ENCODE assay signal across 16 cellular contexts in genomic region chr16:8998114-8998513, GRCh38. TPM values are rescaled to one million over a fixed set of nuclear protein-coding genes. Genes with fewer than 3 reads are reported as not detected.
DNase-seq lines count a peak whose midpoint lies in the region; ATAC-seq and TF ChIP-seq lines count a peak whose summit lies in the region.
"Had no signal": no experiment of that assay in that cellular context is flagged by ENCODE, and none has a peak within 500 bp of the region (broad histone marks: within the 10 kb centered on the region; RNA-seq: fewer than 3 reads in every experiment).

No MANE protein-coding gene starts in this region.

- H3K4me3 ChIP-seq in adrenal gland (no peak overlapping the region), esophagus muscularis mucosa (no peak overlapping the region), GM23338 (no peak overlapping the region)
- H3K4me3 ChIP-seq: uterus had no signal

- intact Hi-C loops in adrenal gland (cut with DNase I) (no loop called here), esophagus muscularis mucosa (cut with DNase I) (no loop called here)

- no peak overlapping the region for H3K4me3 Mint-ChIP-seq in activated naive CD8-positive, alpha-beta T cell treated with anti-CD3 and anti-CD28 coated beads, Interleukin-2, amount 50 U/mL, for 24 hours
- no peak overlapping the region for H3K4me3 Mint-ChIP-seq in GM23338
- H3K4me3 Mint-ChIP-seq: activated B cell treated with CpG ODN at 0.5 μM for 24 hours; activated naive CD4-positive, alpha-beta T cell treated with anti-CD3 and anti-CD28 coated beads, Interleukin-2, amount 50 U/mL, for 24 hours; naive thymus-derived CD4-positive, alpha-beta T cell had no signal

- H3K27ac Mint-ChIP-seq in activated naive CD8-positive, alpha-beta T cell treated with anti-CD3 and anti-CD28 coated beads, Interleukin-2, amount 50 U/mL, for 24 hours = no peak overlapping the region
- H3K27ac Mint-ChIP-seq in GM23338 = no peak overlapping the region
- H3K27ac Mint-ChIP-seq: activated B cell treated with CpG ODN at 0.5 μM for 24 hours; activated naive CD4-positive, alpha-beta T cell treated with anti-CD3 and anti-CD28 coated beads, Interleukin-2, amount 50 U/mL, for 24 hours; naive thymus-derived CD4-positive, alpha-beta T cell had no signal

- H3K9me3 ChIP-seq in adrenal gland (replicated peaks in 1 of 3) (no peaks in the 10 kb centered on the region), esophagus muscularis mucosa (no peaks in the 10 kb centered on the region)
- H3K9me3 ChIP-seq: uterus had no signal

- H3K4me1 Mint-ChIP-seq in activated naive CD8-positive, alpha-beta T cell treated with anti-CD3 and anti-CD28 coated beads, Interleukin-2, amount 50 U/mL, for 24 hours = no peaks in the 10 kb centered on the region
- no peaks in the 10 kb centered on the region for H3K4me1 Mint-ChIP-seq in GM23338
- H3K4me1 Mint-ChIP-seq: activated B cell treated with CpG ODN at 0.5 μM for 24 hours; activated naive CD4-positive, alpha-beta T cell treated with anti-CD3 and anti-CD28 coated beads, Interleukin-2, amount 50 U/mL, for 24 hours; naive thymus-derived CD4-positive, alpha-beta T cell had no signal

- peak; percentile 69 for ATAC-seq in foreskin keratinocyte
- ATAC-seq in activated naive CD8-positive, alpha-beta T cell treated with anti-CD3 and anti-CD28 coated beads, Interleukin-2, amount 50 U/mL, for 24 hours = no peak
- no peak for ATAC-seq in GM23338
- ATAC-seq: left ventricle myocardium superior; naive thymus-derived CD4-positive, alpha-beta T cell had no signal

- TF ChIP-seq CTCF in adrenal gland (IDR thresholded peaks at IDR 0.05) = no peak
- no peak for TF ChIP-seq CTCF in foreskin keratinocyte (conservative IDR thresholded peaks at IDR 0.05)
- no peak for TF ChIP-seq CTCF in esophagus muscularis mucosa (IDR thresholded peaks at IDR 0.05)
- no peak for TF ChIP-seq CTCF in GM23338 (conservative IDR thresholded peaks at IDR 0.05; ENCODE audit: low read depth in 2 of 2)

- no peak for TF ChIP-seq EP300 in esophagus muscularis mucosa (IDR thresholded peaks at IDR 0.05)

- H3K36me3 Mint-ChIP-seq in activated naive CD8-positive, alpha-beta T cell treated with anti-CD3 and anti-CD28 coated beads, Interleukin-2, amount 50 U/mL, for 24 hours (ENCODE audit: low read depth) = no peaks in the 10 kb centered on the region
- H3K36me3 Mint-ChIP-seq in GM23338 (ENCODE audit: low read depth) = no peaks in the 10 kb centered on the region
- H3K36me3 Mint-ChIP-seq: activated naive CD4-positive, alpha-beta T cell treated with anti-CD3 and anti-CD28 coated beads, Interleukin-2, amount 50 U/mL, for 24 hours; naive thymus-derived CD4-positive, alpha-beta T cell had no signal

- H3K9me3 Mint-ChIP-seq in activated naive CD8-positive, alpha-beta T cell treated with anti-CD3 and anti-CD28 coated beads, Interleukin-2, amount 50 U/mL, for 24 hours = no peaks in the 10 kb centered on the region
- no peaks in the 10 kb centered on the region; the same call in 2 of the 3 replicates for H3K9me3 Mint-ChIP-seq in GM23338
- H3K9me3 Mint-ChIP-seq: activated B cell treated with CpG ODN at 0.5 μM for 24 hours; activated naive CD4-positive, alpha-beta T cell treated with anti-CD3 and anti-CD28 coated beads, Interleukin-2, amount 50 U/mL, for 24 hours; naive thymus-derived CD4-positive, alpha-beta T cell had no signal

- H3K4me2 ChIP-seq in GM23338 = no peak overlapping the region

- peak; percentile 68 for DNase-seq in D341Med (ENCODE audit: low spot score)
- DNase-seq in LHCN-M2 (ENCODE audit: low read depth) = peak; percentile 69
- peak in 4 of 7 donors; percentile 23 to 57 (median 45) for DNase-seq in adrenal gland
- DNase-seq in foreskin keratinocyte = peak; percentile 27 to 47
- no peak for DNase-seq in esophagus muscularis mucosa (ENCODE audit: extremely low spot score)
- DNase-seq in activated naive CD8-positive, alpha-beta T cell treated with anti-CD3 and anti-CD28 coated beads, Interleukin-2, amount 50 U/mL, for 24 hours = no peak
- DNase-seq in NCI-H1105 (lab: John Stamatoyannopoulos, UW) = no peak
- DNase-seq in GM23338 (ENCODE audit: low spot score) = no peak
- DNase-seq: activated B cell treated with CpG ODN at 0.5 μM for 24 hours; cerebellar nuclear complex; GOT3; hippocampal formation; left ventricle myocardium superior; naive thymus-derived CD4-positive, alpha-beta T cell; uterus had no signal

- no peaks in the 10 kb centered on the region for H4K20me1 ChIP-seq in GM23338 (replicated peaks; ENCODE audit: insufficient read depth)

- no peak for TF ChIP-seq POLR2A in adrenal gland (IDR thresholded peaks at IDR 0.05)
- no peak for TF ChIP-seq POLR2A in esophagus muscularis mucosa (IDR thresholded peaks at IDR 0.05; ENCODE audit: low read depth)

- H3K27me3 ChIP-seq in adrenal gland = no peaks in the 10 kb centered on the region
- no peaks in the 10 kb centered on the region for H3K27me3 ChIP-seq in foreskin keratinocyte
- no peaks in the 10 kb centered on the region for H3K27me3 ChIP-seq in esophagus muscularis mucosa
- no peaks in the 10 kb centered on the region for H3K27me3 ChIP-seq in GM23338 (ENCODE audit: insufficient read depth)
- H3K27me3 ChIP-seq: uterus had no signal

- H3K36me3 ChIP-seq in adrenal gland (replicated peaks in 1 of 2) (no peaks in the 10 kb centered on the region), esophagus muscularis mucosa (no peaks in the 10 kb centered on the region), GM23338 (ENCODE audit: insufficient read depth) (no peaks in the 10 kb centered on the region)
- H3K36me3 ChIP-seq: uterus had no signal

- no peaks in the 10 kb centered on the region for H3K79me2 ChIP-seq in GM23338 (replicated peaks; ENCODE audit: insufficient read depth)

- H3K27ac ChIP-seq in adrenal gland = no peak overlapping the region
- H3K27ac ChIP-seq in foreskin keratinocyte = no peak overlapping the region
- H3K27ac ChIP-seq in esophagus muscularis mucosa (replicated peaks in 1 of 4) = no peak overlapping the region
- H3K27ac ChIP-seq in GM23338 (ENCODE audit: low read depth) = no peak overlapping the region
- H3K27ac ChIP-seq: uterus had no signal

- WGBS in adrenal gland, 4 donors = 23 to 53% (median 34%) methylated on average over 1 of the region's 1 CpG
- WGBS in esophagus muscularis mucosa = 67% methylated on average over 1 of the region's 1 CpG

- no peaks in the 10 kb centered on the region for H3K4me1 ChIP-seq in adrenal gland (replicated peaks in 1 of 2)
- no peaks in the 10 kb centered on the region for H3K4me1 ChIP-seq in foreskin keratinocyte
- H3K4me1 ChIP-seq in esophagus muscularis mucosa = no peaks in the 10 kb centered on the region
- peaks cover 4% of the 10 kb centered on the region; the same call in 1 of the 2 replicates for H3K4me1 ChIP-seq in GM23338 (ENCODE audit: insufficient read depth)
- H3K4me1 ChIP-seq: uterus had no signal

- H3F3A ChIP-seq in GM23338 (replicated peaks; ENCODE audit: low read depth) = peaks cover 6% of the 10 kb centered on the region; the same call in 1 of the 2 replicates

- H3K27me3 Mint-ChIP-seq in activated naive CD8-positive, alpha-beta T cell treated with anti-CD3 and anti-CD28 coated beads, Interleukin-2, amount 50 U/mL, for 24 hours = no peaks in the 10 kb centered on the region
- H3K27me3 Mint-ChIP-seq in GM23338 (ENCODE audit: insufficient read depth, low read depth, poor library complexity) = peaks cover 9% of the 10 kb centered on the region
- H3K27me3 Mint-ChIP-seq: activated B cell treated with CpG ODN at 0.5 μM for 24 hours; activated naive CD4-positive, alpha-beta T cell treated with anti-CD3 and anti-CD28 coated beads, Interleukin-2, amount 50 U/mL, for 24 hours; naive thymus-derived CD4-positive, alpha-beta T cell had no signal

- H3K9me2 ChIP-seq in GM23338 (ENCODE audit: insufficient read depth) = no peaks in the 10 kb centered on the region

- no peak overlapping the region for H2AFZ ChIP-seq in GM23338

TF ChIP-seq in GM23338, 12 proteins besides CTCF, POLR2A, EP300 and RAD21 (continues in another document):
- TF ChIP-seq ZNF114 (CRISPR knock-in tag; IDR thresholded peaks at IDR 0.05) (no peak), JUNB (IDR thresholded peaks at IDR 0.05; ENCODE audit: unreplicated experiment) (no peak), NANOG (IDR thresholded peaks at IDR 0.05; ENCODE audit: borderline replicate concordance) (no peak), EZH2phosphoT487 (IDR thresholded peaks at IDR 0.05; ENCODE audit: unreplicated experiment) (no peak), EZH2 (IDR thresholded peaks at IDR 0.05; ENCODE audit: low read depth, unreplicated experiment) (no peak), STAT1 (IDR thresholded peaks at IDR 0.05; ENCODE audit: unreplicated experiment) (no peak), POLR2AphosphoS5 (IDR thresholded peaks at IDR 0.05; ENCODE audit: low read depth) (no peak), CREB1 (CRISPR knock-in tag; IDR thresholded peaks at IDR 0.05; ENCODE audit: low read depth) (no peak)

RNA-seq across cellular contexts. Expression of gene USP7, which starts 34.4 kb away (rescaled TPM):
- 29.9 and 38.8 TPM in 2 replicates for total RNA-seq in LHCN-M2 (2014; rRNA removed)
- polyA plus RNA-seq in LHCN-M2 (2012) = 28.1 TPM
- total RNA-seq in adrenal gland = 10 to 100 TPM; 34.1 to 95.0 (median 75.8) TPM
- 100 to 1,000 TPM in 1 of 3 donors, 10 to 100 TPM in 2; 23.7 to 121 (median 28.5) TPM for polyA plus RNA-seq in adrenal gland
- 72.6 and 75.9 TPM in 2 replicates for total RNA-seq in foreskin keratinocyte
- polyA plus RNA-seq in foreskin keratinocyte = 28.8 and 35.5 TPM in 2 replicates
- 10 to 100 TPM; 67.9 to 84.7 (median 73.3) TPM for total RNA-seq in esophagus muscularis mucosa
- total RNA-seq in GM23338 (2014; rRNA removed; shearing (Covaris generic)) = 130 and 169 TPM in 2 replicates
- polyA plus RNA-seq in GM23338 (2016; fragmentation: Nextera tagmentation; extraction: Ambion mirVana) = 39.9 and 42.3 TPM in 2 replicates

Comparison
In these comparisons a context has a peak if more than half of its experiments do, and no peak if none do; other contexts are left out.
1. DNase-seq: peak in D341Med (single experiment), LHCN-M2 (single experiment), adrenal gland (4 of 7) and foreskin keratinocyte (2 of 2); none in esophagus muscularis mucosa (single experiment), activated naive CD8-positive, alpha-beta T cell treated with anti-CD3 and anti-CD28 coated beads, Interleukin-2, amount 50 U/mL, for 24 hours (single experiment), NCI-H1105 (single experiment) and GM23338 (single experiment).